10 cellular contexts compared by ENCODE assay signal in the genomic region with DNA sequence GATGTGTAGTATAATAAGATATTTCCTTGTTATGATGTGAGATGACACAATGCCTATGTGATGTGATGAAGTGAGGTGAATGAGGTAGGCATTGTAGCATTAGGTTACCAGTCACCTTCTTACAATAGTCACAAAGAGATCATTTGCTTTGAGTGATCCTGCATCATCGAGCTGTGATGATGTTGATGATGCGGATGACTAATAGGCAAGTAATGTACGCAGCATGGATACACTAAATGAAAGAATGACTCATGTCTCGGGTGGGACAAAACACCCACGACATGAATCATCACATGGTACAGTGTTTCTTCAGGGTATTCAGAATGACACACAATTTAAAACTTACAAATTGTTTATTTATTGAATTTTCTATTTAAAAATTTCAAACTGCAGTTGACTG.
DNase-seq lines count a peak whose midpoint lies in the region; ATAC-seq, FAIRE-seq and TF ChIP-seq lines count a peak whose summit lies in the region.
"Had no signal": no experiment of that assay in that cellular context is flagged by ENCODE, and none has a peak within 500 bp of the region (broad histone marks: within the 10 kb centered on the region; RNA-seq: fewer than 3 reads in every experiment).

No MANE protein-coding gene starts in this region.

- no peaks in the 10 kb centered on the region for H3K4me1 Mint-ChIP-seq in Calu3 (ENCODE audit: low read depth, unreplicated experiment)
- peaks cover 3% of the 10 kb centered on the region for H3K4me1 Mint-ChIP-seq in activated B cell treated with CpG ODN at 0.5 μM for 24 hours
- H3K4me1 Mint-ChIP-seq in progenitor cell of endocrine pancreas (ENCODE audit: low read depth), result no peaks in the 10 kb centered on the region
- H3K4me1 Mint-ChIP-seq: IgD-negative memory B cell had no signal

- H3K9me3 ChIP-seq in small intestine (ENCODE audit: control insufficient read depth, low read depth), result no peaks in the 10 kb centered on the region

- DNase-seq in Calu3 (peak; percentile 27), activated B cell treated with CpG ODN at 0.5 μM for 24 hours (no peak), fibroblast of gingiva (ENCODE audit: low read depth) (peak; percentile 97), small intestine (peak; percentile 23), NCI-H510A treated with DMSO at 0.1 percent for 48 hours (lab: John Stamatoyannopoulos, UW) (no peak), progenitor cell of endocrine pancreas (ENCODE audit: low spot score, unreplicated experiment) (no peak), GM20000 (ENCODE audit: low spot score) (no peak)

- FAIRE-seq in small intestine (lab: Jason Lieb, UNC), result no peak

- H3K9me3 Mint-ChIP-seq in Calu3 (ENCODE audit: low read depth, unreplicated experiment), result no peaks in the 10 kb centered on the region
- no peaks in the 10 kb centered on the region for H3K9me3 Mint-ChIP-seq in activated B cell treated with CpG ODN at 0.5 μM for 24 hours
- peaks cover 10% of the 10 kb centered on the region for H3K9me3 Mint-ChIP-seq in progenitor cell of endocrine pancreas (ENCODE audit: low read depth)
- H3K9me3 Mint-ChIP-seq: IgD-negative memory B cell had no signal

- no peaks in the 10 kb centered on the region for H3K27me3 Mint-ChIP-seq in Calu3 (ENCODE audit: unreplicated experiment)
- H3K27me3 Mint-ChIP-seq in activated B cell treated with CpG ODN at 0.5 μM for 24 hours, result no peaks in the 10 kb centered on the region
- H3K27me3 Mint-ChIP-seq in progenitor cell of endocrine pancreas, result no peaks in the 10 kb centered on the region
- H3K27me3 Mint-ChIP-seq: IgD-negative memory B cell had no signal

- CTCF ChIA-PET in Calu3 (lab: Charles Lee) (interaction anchor here (1.3 kb wide), 1 partner anchor 8 kb away, joined by 3 read pairs; no protein-coding TSS in a partner anchor), activated B cell treated with CpG ODN at 0.5 μM for 24 hours (lab: Charles Lee) (no interaction called here)

- intact Hi-C loops in Calu3 (cut with micrococcal nuclease; ENCODE audit: unreplicated experiment) (loop anchor here (5.0 kb wide), 1 partner anchor 236 kb away; no protein-coding TSS in a partner anchor), activated B cell treated with CpG ODN at 0.5 μM for 24 hours (cut with micrococcal nuclease) (no loop called here)

- no peak overlapping the region for H3K27ac ChIP-seq in small intestine (ENCODE audit: low read depth in 1 of 2, low read length in 1 of 2)
- H3K27ac ChIP-seq: parathyroid adenoma had no signal

- H3K4me3 Mint-ChIP-seq in Calu3 (ENCODE audit: low read depth, unreplicated experiment), result peak overlapping the region; percentile 32
- H3K4me3 Mint-ChIP-seq in activated B cell treated with CpG ODN at 0.5 μM for 24 hours, result no peak overlapping the region
- no peak overlapping the region for H3K4me3 Mint-ChIP-seq in progenitor cell of endocrine pancreas (ENCODE audit: low read depth)

- peak; percentile 52 for ATAC-seq in HG03159 (IDR thresholded peaks at IDR 0.05; ENCODE audit: unreplicated experiment)
- ATAC-seq in activated B cell treated with CpG ODN at 0.5 μM for 24 hours (ENCODE audit: low read depth), result peak; percentile 76

- TF ChIP-seq CTCF in Calu3 (IDR thresholded peaks at IDR 0.05; ENCODE audit: unreplicated experiment) (no peak), activated B cell treated with CpG ODN at 0.5 μM for 24 hours (IDR thresholded peaks at IDR 0.05) (no peak), progenitor cell of endocrine pancreas (IDR thresholded peaks at IDR 0.05; ENCODE audit: unreplicated experiment) (no peak), GM20000 (IDR thresholded peaks at IDR 0.05; ENCODE audit: extremely low read depth, missing control alignments) (no peak)

- no TSS peak for BruUV-seq in Calu3 (replicated peaks; lab: Mats Ljungman, UMichigan)

- H3K36me3 Mint-ChIP-seq in Calu3 (ENCODE audit: insufficient read depth, unreplicated experiment), result peaks cover 4% of the 10 kb centered on the region
- no peaks in the 10 kb centered on the region for H3K36me3 Mint-ChIP-seq in activated B cell treated with CpG ODN at 0.5 μM for 24 hours (ENCODE audit: low read depth)
- H3K36me3 Mint-ChIP-seq in progenitor cell of endocrine pancreas (ENCODE audit: insufficient read depth), result no peaks in the 10 kb centered on the region
- H3K36me3 Mint-ChIP-seq: IgD-negative memory B cell had no signal

- peak overlapping the region; percentile 63 for H3K27ac Mint-ChIP-seq in Calu3 (ENCODE audit: unreplicated experiment)
- H3K27ac Mint-ChIP-seq in activated B cell treated with CpG ODN at 0.5 μM for 24 hours, result no peak overlapping the region
- H3K27ac Mint-ChIP-seq in progenitor cell of endocrine pancreas, result no peak overlapping the region
- H3K27ac Mint-ChIP-seq: IgD-negative memory B cell had no signal

- H3K4me1 ChIP-seq in small intestine (ENCODE audit: control insufficient read depth in 2 of 2, insufficient read depth in 1 of 2, low read depth in 1 of 2, low read length in 1 of 2), result no peaks in the 10 kb centered on the region
- H3K4me1 ChIP-seq: parathyroid adenoma had no signal

- WGBS in small intestine, 3 donors, result 31 to 43% (median 40%) methylated on average over 5 of the region's 5 CpGs

- no peaks in the 10 kb centered on the region for H3K27me3 ChIP-seq in small intestine (ENCODE audit: control insufficient read depth in 2 of 2, insufficient read depth in 2 of 2, low read length in 2 of 2)

- H3K4me3 ChIP-seq in small intestine (ENCODE audit: low read depth in 1 of 2, low read length in 2 of 2), result no peak overlapping the region

- no peaks in the 10 kb centered on the region for H3K36me3 ChIP-seq in small intestine (ENCODE audit: control insufficient read depth in 2 of 2, insufficient read depth in 2 of 2, low read length in 2 of 2)

- POLR2A ChIA-PET in activated B cell treated with CpG ODN at 0.5 μM for 24 hours (lab: Charles Lee), result no interaction called here

Comparison
In these comparisons a context has a peak if more than half of its experiments do, and no peak if none do; other contexts are left out.
1. DNase-seq: peak in Calu3 (single experiment), fibroblast of gingiva (single experiment) and small intestine (single experiment); none in activated B cell treated with CpG ODN at 0.5 μM for 24 hours (single experiment), NCI-H510A treated with DMSO at 0.1 percent for 48 hours (single experiment), progenitor cell of endocrine pancreas (single experiment) and GM20000 (single experiment).